In genomic region chr11:72707032-72707431, GRCh38 we compare ENCODE assay signal across 21 cellular contexts. TPM values are rescaled to one million over a fixed set of nuclear protein-coding genes. Genes with fewer than 3 reads are reported as not detected.
A peak's percentile ranks its signal among the peaks of the same experiment; 100 is the strongest.
DNase-seq lines count a peak whose midpoint lies in the region; ATAC-seq, FAIRE-seq and TF ChIP-seq lines count a peak whose summit lies in the region.
"Had no signal": no experiment of that assay in that cellular context is flagged by ENCODE, and none has a peak within 500 bp of the region (broad histone marks: within the 10 kb centered on the region; RNA-seq: fewer than 3 reads in every experiment).

No MANE protein-coding gene starts in this region.

- ATAC-seq in effector memory CD8-positive, alpha-beta T cell (replicated peaks): no peak
- ATAC-seq in stimulated activated naive B cell treated with anti-CD40 and anti-IgM and Interleukin-4, amounts not matched to agents 10 μg/mL and 1 μg/mL and 100 μg/mL, for 72 hours (replicated peaks): no peak
- ATAC-seq in GM18858 (IDR thresholded peaks at IDR 0.05; ENCODE audit: unreplicated experiment): no peak
- ATAC-seq: Right ventricle myocardium inferior had no signal

- no peaks in the 10 kb centered on the region for H3K27me3 Mint-ChIP-seq in activated naive CD4-positive, alpha-beta T cell treated with anti-CD3 and anti-CD28 coated beads, Interleukin-2, amount 10 ng/mL, durations not matched to agents 7 days and 5 days
- H3K27me3 Mint-ChIP-seq in activated naive CD4-positive, alpha-beta T cell treated with anti-CD3 and anti-CD28 coated beads for 36 hours (ENCODE audit: low read depth): no peaks in the 10 kb centered on the region
- H3K27me3 Mint-ChIP-seq in effector memory CD8-positive, alpha-beta T cell: no peaks in the 10 kb centered on the region
- H3K27me3 Mint-ChIP-seq in nephron (ENCODE audit: low read depth): no peaks in the 10 kb centered on the region
- H3K27me3 Mint-ChIP-seq in stimulated activated naive B cell treated with anti-CD40 and anti-IgM and Interleukin-4, amounts not matched to agents 10 μg/mL and 1 μg/mL and 100 μg/mL, for 72 hours: no peaks in the 10 kb centered on the region

- no peak for DNase-seq in activated naive CD4-positive, alpha-beta T cell treated with anti-CD3 and anti-CD28 coated beads, Interleukin-2, amount 10 ng/mL, durations not matched to agents 7 days and 5 days
- no peak for DNase-seq in activated naive CD4-positive, alpha-beta T cell treated with anti-CD3 and anti-CD28 coated beads for 36 hours
- no peak for DNase-seq in effector memory CD8-positive, alpha-beta T cell
- DNase-seq in stimulated activated naive B cell treated with anti-CD40 and anti-IgM and Interleukin-4, amounts not matched to agents 10 μg/mL and 1 μg/mL and 100 μg/mL, for 72 hours: no peak
- no peak for DNase-seq in stimulated activated naive CD4-positive, alpha-beta T cell treated with Interleukin-2 at 50 U/mL for 16 hours (lab: John Stamatoyannopoulos, UW)
- DNase-seq in D721Med (ENCODE audit: insufficient read length, low spot score): no peak
- DNase-seq: AML-193, C1 segment of cervical spinal cord, EL, GF-D8, Karpas-422, NCI-H1694, NCI-H2081 treated with DMSO at 0.1 percent for 48 hours, NCI-H446, NCI-H526 treated with DMSO at 0.1 percent for 48 hours, OCI-M1 had no signal

- CTCF ChIA-PET in activated naive CD4-positive, alpha-beta T cell treated with anti-CD3 and anti-CD28 coated beads, Interleukin-2, amount 10 ng/mL, durations not matched to agents 7 days and 5 days (lab: Charles Lee): no interaction called here
- CTCF ChIA-PET in activated naive CD4-positive, alpha-beta T cell treated with anti-CD3 and anti-CD28 coated beads for 36 hours (lab: Charles Lee): no interaction called here

- peaks cover 56% of the 10 kb centered on the region for H3K36me3 Mint-ChIP-seq in activated naive CD4-positive, alpha-beta T cell treated with anti-CD3 and anti-CD28 coated beads, Interleukin-2, amount 10 ng/mL, durations not matched to agents 7 days and 5 days
- peaks cover 30% of the 10 kb centered on the region for H3K36me3 Mint-ChIP-seq in activated naive CD4-positive, alpha-beta T cell treated with anti-CD3 and anti-CD28 coated beads for 36 hours (ENCODE audit: low read depth)
- H3K36me3 Mint-ChIP-seq in effector memory CD8-positive, alpha-beta T cell (ENCODE audit: insufficient read depth): peaks cover 62% of the 10 kb centered on the region
- H3K36me3 Mint-ChIP-seq in nephron (ENCODE audit: low read depth): peaks cover 53% of the 10 kb centered on the region
- peaks cover 65 to 74% of the 10 kb centered on the region in 2 donors for H3K36me3 Mint-ChIP-seq in stimulated activated naive B cell treated with anti-CD40 and anti-IgM and Interleukin-4, amounts not matched to agents 10 μg/mL and 1 μg/mL and 100 μg/mL, for 72 hours

- FAIRE-seq in D721Med (lab: Jason Lieb, UNC): no peak
- FAIRE-seq: RCC 7860 had no signal

- no peaks in the 10 kb centered on the region for H3K4me1 Mint-ChIP-seq in activated naive CD4-positive, alpha-beta T cell treated with anti-CD3 and anti-CD28 coated beads, Interleukin-2, amount 10 ng/mL, durations not matched to agents 7 days and 5 days
- no peaks in the 10 kb centered on the region for H3K4me1 Mint-ChIP-seq in activated naive CD4-positive, alpha-beta T cell treated with anti-CD3 and anti-CD28 coated beads for 36 hours (ENCODE audit: low read depth)
- H3K4me1 Mint-ChIP-seq in effector memory CD8-positive, alpha-beta T cell (ENCODE audit: low read depth in 2 of 2): peaks cover 15 to 27% of the 10 kb centered on the region in 2 donors
- H3K4me1 Mint-ChIP-seq in nephron: peaks cover 50% of the 10 kb centered on the region
- peaks cover 14 to 24% of the 10 kb centered on the region in 2 donors for H3K4me1 Mint-ChIP-seq in stimulated activated naive B cell treated with anti-CD40 and anti-IgM and Interleukin-4, amounts not matched to agents 10 μg/mL and 1 μg/mL and 100 μg/mL, for 72 hours

- H3K9me3 Mint-ChIP-seq in activated naive CD4-positive, alpha-beta T cell treated with anti-CD3 and anti-CD28 coated beads, Interleukin-2, amount 10 ng/mL, durations not matched to agents 7 days and 5 days: no peaks in the 10 kb centered on the region
- no peaks in the 10 kb centered on the region for H3K9me3 Mint-ChIP-seq in activated naive CD4-positive, alpha-beta T cell treated with anti-CD3 and anti-CD28 coated beads for 36 hours
- H3K9me3 Mint-ChIP-seq in effector memory CD8-positive, alpha-beta T cell: no peaks in the 10 kb centered on the region
- no peaks in the 10 kb centered on the region for H3K9me3 Mint-ChIP-seq in nephron
- no peaks in the 10 kb centered on the region for H3K9me3 Mint-ChIP-seq in stimulated activated naive B cell treated with anti-CD40 and anti-IgM and Interleukin-4, amounts not matched to agents 10 μg/mL and 1 μg/mL and 100 μg/mL, for 72 hours

- intact Hi-C loops in activated naive CD4-positive, alpha-beta T cell treated with anti-CD3 and anti-CD28 coated beads for 36 hours (cut with micrococcal nuclease): no loop called here

- no peak for TF ChIP-seq CTCF in nephron (IDR thresholded peaks at IDR 0.05; ENCODE audit: unreplicated experiment in 3 of 3)
- no peak for TF ChIP-seq CTCF in D721Med (IDR thresholded peaks at IDR 0.05; ENCODE audit: insufficient read depth, missing control alignments)

- H3K4me3 Mint-ChIP-seq in activated naive CD4-positive, alpha-beta T cell treated with anti-CD3 and anti-CD28 coated beads, Interleukin-2, amount 10 ng/mL, durations not matched to agents 7 days and 5 days: no peak overlapping the region
- H3K4me3 Mint-ChIP-seq in activated naive CD4-positive, alpha-beta T cell treated with anti-CD3 and anti-CD28 coated beads for 36 hours: no peak overlapping the region
- no peak overlapping the region for H3K4me3 Mint-ChIP-seq in effector memory CD8-positive, alpha-beta T cell
- no peak overlapping the region for H3K4me3 Mint-ChIP-seq in nephron
- no peak overlapping the region for H3K4me3 Mint-ChIP-seq in stimulated activated naive B cell treated with anti-CD40 and anti-IgM and Interleukin-4, amounts not matched to agents 10 μg/mL and 1 μg/mL and 100 μg/mL, for 72 hours

- H3K27ac Mint-ChIP-seq in activated naive CD4-positive, alpha-beta T cell treated with anti-CD3 and anti-CD28 coated beads, Interleukin-2, amount 10 ng/mL, durations not matched to agents 7 days and 5 days: peak overlapping the region; percentile 64
- no peak overlapping the region for H3K27ac Mint-ChIP-seq in activated naive CD4-positive, alpha-beta T cell treated with anti-CD3 and anti-CD28 coated beads for 36 hours
- H3K27ac Mint-ChIP-seq in effector memory CD8-positive, alpha-beta T cell: peak overlapping the region; percentile 73 to 90
- H3K27ac Mint-ChIP-seq in nephron: peak overlapping the region in 2 of 3 experiments; percentile 98 to 99
- peak overlapping the region; percentile 85 for H3K27ac Mint-ChIP-seq in stimulated activated naive B cell treated with anti-CD40 and anti-IgM and Interleukin-4, amounts not matched to agents 10 μg/mL and 1 μg/mL and 100 μg/mL, for 72 hours

RNA-seq across cellular contexts. Expression of gene PDE2A, which starts 32.8 kb away (rescaled TPM):
- 1 to 10 TPM in 1 of 2 experiments, under 1 TPM in 1; 0.69 to 1.1 TPM for total RNA-seq in activated naive CD4-positive, alpha-beta T cell treated with anti-CD3 and anti-CD28 coated beads for 36 hours
- total RNA-seq: SJSA1 had no signal

RNA-seq across cellular contexts. Expression of gene ARAP1, which starts 45.2 kb away (rescaled TPM):
- total RNA-seq in activated naive CD4-positive, alpha-beta T cell treated with anti-CD3 and anti-CD28 coated beads for 36 hours: 10 to 100 TPM; 64.7 to 70.1 TPM
